In the genomic region with DNA sequence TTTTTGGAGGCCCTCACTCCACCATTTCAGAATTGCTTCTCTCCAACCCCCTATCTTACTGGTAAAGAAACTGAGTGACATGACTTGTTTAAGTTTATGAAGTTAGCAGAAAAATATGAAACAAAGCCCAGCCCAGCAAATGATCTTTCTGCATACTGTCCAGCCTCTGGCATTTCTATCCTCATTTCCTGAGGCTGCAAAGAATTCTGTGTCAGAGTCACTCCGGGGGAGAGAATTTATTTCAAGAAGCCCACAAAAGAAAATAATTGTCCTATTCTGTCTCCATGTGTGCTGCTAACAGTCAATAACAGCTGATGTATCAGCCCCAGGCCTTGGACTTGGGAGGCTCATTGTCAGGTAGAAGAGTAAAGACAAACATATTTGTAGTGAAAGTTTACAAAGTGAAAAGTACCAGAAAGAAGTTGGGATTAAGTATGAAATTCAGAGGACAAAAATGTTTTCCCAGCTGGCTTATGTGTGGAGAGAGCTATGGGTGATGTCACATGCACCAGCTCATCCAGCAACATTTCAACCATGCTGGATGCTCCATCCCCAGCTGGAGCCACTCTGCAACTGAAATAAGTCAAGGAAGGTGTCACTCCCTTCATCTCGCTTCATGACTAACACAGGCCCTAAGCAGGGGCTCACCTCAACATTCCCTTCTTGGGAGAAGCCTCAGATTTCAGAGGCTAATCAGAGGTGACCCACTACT, we compare ENCODE assay signal across 20 cellular contexts. TPM values are rescaled to one million over a fixed set of nuclear protein-coding genes. Genes with fewer than 3 reads are reported as not detected.
A peak's percentile ranks its signal among the peaks of the same experiment; 100 is the strongest.
DNase-seq lines count a peak whose midpoint lies in the region; ATAC-seq and TF ChIP-seq lines count a peak whose summit lies in the region.
"Had no signal": no experiment of that assay in that cellular context is flagged by ENCODE, and none has a peak within 500 bp of the region (broad histone marks: within the 10 kb centered on the region; RNA-seq: fewer than 3 reads in every experiment).

No MANE protein-coding gene starts in this region.

- no peak overlapping the region for H2AFZ ChIP-seq in mesenchymal stem cell (ENCODE audit: low read depth, low read length)

- H4K8ac ChIP-seq in mesenchymal stem cell (ENCODE audit: low read length): no peak overlapping the region

- no peak for ATAC-seq in HG02852 (IDR thresholded peaks at IDR 0.05; ENCODE audit: unreplicated experiment)
- ATAC-seq: gastrocnemius medialis, left lung had no signal

- no peak overlapping the region for H3K27ac Mint-ChIP-seq in type B pancreatic cell

- H3K4me3 Mint-ChIP-seq in type B pancreatic cell: no peak overlapping the region

- H3K9me3 Mint-ChIP-seq in type B pancreatic cell: no peaks in the 10 kb centered on the region

- H3K27me3 Mint-ChIP-seq in type B pancreatic cell: peaks cover 7% of the 10 kb centered on the region

- no peak overlapping the region for H2AK5ac ChIP-seq in mesenchymal stem cell (ENCODE audit: low read length, severe bottlenecking)

- H3K9ac ChIP-seq in mesenchymal stem cell (ENCODE audit: low read length): peak overlapping the region; percentile 18

- DNase-seq in AG08396 (ENCODE audit: low spot score) (peak; percentile 60), EL (peak; percentile 60), amniotic epithelial cell (ENCODE audit: low read depth) (peak; percentile 29), mesenchymal stem cell (peak; percentile 16), NCI-H2196 treated with DMSO at 0.1 percent for 48 hours (lab: John Stamatoyannopoulos, UW; ENCODE audit: unreplicated experiment) (no peak), type B pancreatic cell (ENCODE audit: extremely low spot score, unreplicated experiment) (no peak)
- DNase-seq: activated CD4-positive, alpha-beta T cell treated with anti-CD3 and anti-CD28 coated beads for 1 hour; activated CD8-positive, alpha-beta memory T cell treated with anti-CD3 and anti-CD28 coated beads, Interleukin-2, amount 50 U/mL, for 48 hours; adrenal gland; DMS79 treated with DMSO at 0.1 percent for 48 hours; gastrocnemius medialis; H7; KG1; left lung; NCI-H1092; NCI-H2081 treated with DMSO at 0.1 percent for 48 hours; NCI-H524 treated with DMSO at 0.1 percent for 48 hours; stimulated activated CD4-positive, alpha-beta T cell treated with anti-CD3 and anti-CD28 coated beads, Interleukin-4, amount 100 ng/mL, for 1 hour; T-helper 9 cell had no signal

- no peak overlapping the region for H3K18ac ChIP-seq in mesenchymal stem cell (ENCODE audit: low read depth in 1 of 2, low read length in 2 of 2)

- no peaks in the 10 kb centered on the region for H3K36me3 ChIP-seq in mesenchymal stem cell (ENCODE audit: control insufficient read depth in 1 of 2, insufficient read depth in 2 of 2, low read depth in 1 of 2, low read length in 2 of 2)
- H3K36me3 ChIP-seq: adrenal gland, gastrocnemius medialis, left lung had no signal

- peaks cover 20% of the 10 kb centered on the region for H3K9me3 ChIP-seq in mesenchymal stem cell (ENCODE audit: control insufficient read depth, low read length)
- H3K9me3 ChIP-seq: adrenal gland had no signal

- no peaks in the 10 kb centered on the region for H3K36me3 Mint-ChIP-seq in type B pancreatic cell

- no peak overlapping the region for H3K4me2 ChIP-seq in mesenchymal stem cell (ENCODE audit: low read length, poor library complexity, severe bottlenecking)

- no peak overlapping the region for H3K4ac ChIP-seq in mesenchymal stem cell (ENCODE audit: low read depth in 1 of 2, low read length in 2 of 2)

- H2BK15ac ChIP-seq in mesenchymal stem cell (ENCODE audit: low read depth, poor library complexity, severe bottlenecking): no peak overlapping the region

- H2BK12ac ChIP-seq in mesenchymal stem cell (ENCODE audit: low read length in 2 of 2): no peak overlapping the region

- H2BK120ac ChIP-seq in mesenchymal stem cell (ENCODE audit: low read depth, low read length): no peak overlapping the region

- no peak for TF ChIP-seq CTCF in type B pancreatic cell (conservative IDR thresholded peaks at IDR 0.05)

- no peak overlapping the region for H3K14ac ChIP-seq in mesenchymal stem cell (ENCODE audit: low read length in 2 of 2)

- H3K4me1 Mint-ChIP-seq in type B pancreatic cell (ENCODE audit: unreplicated experiment): no peaks in the 10 kb centered on the region

- no peak overlapping the region for H3K23ac ChIP-seq in mesenchymal stem cell (ENCODE audit: low read length in 2 of 2)

- no peaks in the 10 kb centered on the region for H3K4me1 ChIP-seq in mesenchymal stem cell (ENCODE audit: control insufficient read depth, insufficient read depth, low read depth, low read length)
- H3K4me1 ChIP-seq: adrenal gland, gastrocnemius medialis, left lung had no signal

- H3K4me3 ChIP-seq in mesenchymal stem cell (ENCODE audit: insufficient read depth in 1 of 2, low read depth in 1 of 2, low read length in 2 of 2): no peak overlapping the region
- H3K4me3 ChIP-seq: adrenal gland, gastrocnemius medialis, left lung had no signal

- no peak overlapping the region for H4K91ac ChIP-seq in mesenchymal stem cell (ENCODE audit: low read length)

- H3K79me1 ChIP-seq in mesenchymal stem cell (replicated peaks; ENCODE audit: low read length, poor library complexity, severe bottlenecking): no peaks in the 10 kb centered on the region

- H3K27me3 ChIP-seq in mesenchymal stem cell (ENCODE audit: control insufficient read depth in 1 of 2, insufficient read depth in 1 of 2, low read length in 2 of 2): peaks cover 0 to 25% of the 10 kb centered on the region in 2 experiments
- H3K27me3 ChIP-seq: adrenal gland, gastrocnemius medialis, left lung had no signal

- peak overlapping the region; percentile 18 for H3K27ac ChIP-seq in mesenchymal stem cell (ENCODE audit: low read length, poor library complexity, severe bottlenecking)
- H3K27ac ChIP-seq: adrenal gland, gastrocnemius medialis, left lung had no signal

- WGBS in mesenchymal stem cell: 83% methylated on average over 2 of the region's 2 CpGs

- H2BK5ac ChIP-seq in mesenchymal stem cell (ENCODE audit: low read depth, low read length, poor library complexity, severe bottlenecking): no peak overlapping the region

RNA-seq across cellular contexts. Expression of a gene that starts 42.3 kb away (rescaled TPM):
- polyA plus RNA-seq in mesenchymal stem cell (2013, experiment 1 of 2): 6.6 TPM
- polyA plus RNA-seq in mesenchymal stem cell (2013, experiment 2 of 2): 6.3 TPM
- 2.1 and 3.3 TPM in 2 replicates for total RNA-seq in type B pancreatic cell (ENCODE audit: low replicate concordance)

Comparison
In these comparisons a context has a peak if more than half of its experiments do, and no peak if none do; other contexts are left out.
1. DNase-seq: peak in AG08396 (single experiment), EL (single experiment), amniotic epithelial cell (single experiment) and mesenchymal stem cell (single experiment); none in NCI-H2196 treated with DMSO at 0.1 percent for 48 hours (single experiment) and type B pancreatic cell (single experiment).